In genomic region chr16:58732545-58733247, GRCh38 we compare ENCODE assay signal across 8 cellular contexts. TPM values are rescaled to one million over a fixed set of nuclear protein-coding genes. Genes with fewer than 3 reads are reported as not detected.
DNase-seq lines count a peak whose midpoint lies in the region; ATAC-seq lines count a peak whose summit lies in the region.

No MANE protein-coding gene starts in this region.

- no peaks in the 10 kb centered on the region for H3K27me3 Mint-ChIP-seq in activated T-helper 17 cell treated with anti-CD3 and anti-CD28 coated beads, Interleukin-2, amount 50 U/mL, for 72 hours
- H3K27me3 Mint-ChIP-seq in immature natural killer cell (ENCODE audit: low read depth in 3 of 3), result no peaks in the 10 kb centered on the region

- peak overlapping the region; percentile 80 for H3K27ac ChIP-seq in BLaER1
- H3K27ac ChIP-seq in stomach smooth muscle (ENCODE audit: low read length), result peak overlapping the region; percentile 74

- H3K4me3 ChIP-seq in BLaER1, result peak overlapping the region; percentile 93
- peak overlapping the region; percentile 86 to 91 for H3K4me3 ChIP-seq in stomach smooth muscle (ENCODE audit: low read length in 2 of 2)

- DNase-seq in immature natural killer cell, result no peak
- no peak for DNase-seq in T1000 (lab: John Stamatoyannopoulos, UW)
- no peak for DNase-seq in NCI-H2227 (lab: John Stamatoyannopoulos, UW; ENCODE audit: unreplicated experiment)

- peak overlapping the region; percentile 95 for H3K27ac Mint-ChIP-seq in activated T-helper 17 cell treated with anti-CD3 and anti-CD28 coated beads, Interleukin-2, amount 50 U/mL, for 72 hours
- peak overlapping the region in 5 of 6 donors; percentile 75 to 93 (median 84) for H3K27ac Mint-ChIP-seq in immature natural killer cell

- peak overlapping the region; percentile 94 for H3K4me2 ChIP-seq in BLaER1

- peaks cover 39% of the 10 kb centered on the region for H3K36me3 Mint-ChIP-seq in activated T-helper 17 cell treated with anti-CD3 and anti-CD28 coated beads, Interleukin-2, amount 50 U/mL, for 72 hours (ENCODE audit: low read depth)
- no peaks in the 10 kb centered on the region for H3K36me3 Mint-ChIP-seq in immature natural killer cell

- no peaks in the 10 kb centered on the region for H3K9me3 Mint-ChIP-seq in activated T-helper 17 cell treated with anti-CD3 and anti-CD28 coated beads, Interleukin-2, amount 50 U/mL, for 72 hours
- no peaks in the 10 kb centered on the region for H3K9me3 Mint-ChIP-seq in immature natural killer cell

- peak overlapping the region; percentile 98 for H3K4me3 Mint-ChIP-seq in activated T-helper 17 cell treated with anti-CD3 and anti-CD28 coated beads, Interleukin-2, amount 50 U/mL, for 72 hours
- peak overlapping the region; percentile 76 to 93 (median 85) for H3K4me3 Mint-ChIP-seq in immature natural killer cell

- H3K4me1 Mint-ChIP-seq in activated T-helper 17 cell treated with anti-CD3 and anti-CD28 coated beads, Interleukin-2, amount 50 U/mL, for 72 hours, result peaks cover 16% of the 10 kb centered on the region
- H3K4me1 Mint-ChIP-seq in immature natural killer cell, result peaks cover 25 to 60% of the 10 kb centered on the region in 2 donors

- H4K20me1 ChIP-seq in BLaER1, result peaks cover 46% of the 10 kb centered on the region

- peak; percentile 52 for ATAC-seq in GM18909 (IDR thresholded peaks at IDR 0.05; ENCODE audit: poor library complexity, unreplicated experiment)
- peak; percentile 47 for ATAC-seq in HG03439 (IDR thresholded peaks at IDR 0.05; ENCODE audit: unreplicated experiment)
- ATAC-seq in activated T-helper 17 cell treated with anti-CD3 and anti-CD28 coated beads, Interleukin-2, amount 50 U/mL, for 72 hours (replicated peaks), result peak; percentile 76

- H3K4me1 ChIP-seq in BLaER1 (peaks cover 51% of the 10 kb centered on the region), stomach smooth muscle (ENCODE audit: control insufficient read depth, insufficient read depth, low read length) (peaks cover 27% of the 10 kb centered on the region)

- no peaks in the 10 kb centered on the region for H3K9me3 ChIP-seq in BLaER1
- H3K9me3 ChIP-seq in stomach smooth muscle (ENCODE audit: control insufficient read depth in 2 of 2, low read length in 2 of 2), result no peaks in the 10 kb centered on the region

- peaks cover 25% of the 10 kb centered on the region for H3K36me3 ChIP-seq in BLaER1
- H3K36me3 ChIP-seq in stomach smooth muscle (ENCODE audit: control insufficient read depth in 2 of 2, insufficient read depth in 2 of 2, low read length in 2 of 2), result peaks cover 0 to 3% of the 10 kb centered on the region in 2 donors

- peak overlapping the region; percentile 90 for H3K9ac ChIP-seq in BLaER1
- H3K9ac ChIP-seq in stomach smooth muscle (ENCODE audit: low read length in 2 of 2), result peak overlapping the region; percentile 72 to 85

- H3K27me3 ChIP-seq in BLaER1 (no peaks in the 10 kb centered on the region), stomach smooth muscle (ENCODE audit: control insufficient read depth in 1 of 2, insufficient read depth in 2 of 2, low read length in 2 of 2) (no peaks in the 10 kb centered on the region)

RNA-seq across cellular contexts. Expression of gene GOT2, which starts 1.4 kb away (rescaled TPM):
- total RNA-seq in activated T-helper 17 cell treated with anti-CD3 and anti-CD28 coated beads, Interleukin-2, amount 50 U/mL, for 72 hours, result 100 to 1,000 TPM in 1 of 2 donors, 10 to 100 TPM in 1; 70.7 to 126 TPM
- polyA plus RNA-seq in immature natural killer cell, result 10 to 100 TPM; 47.1 to 87.0 (median 64.9) TPM

RNA-seq across cellular contexts. Expression of gene SLC38A7, which starts 48.1 kb away (rescaled TPM):
- total RNA-seq in activated T-helper 17 cell treated with anti-CD3 and anti-CD28 coated beads, Interleukin-2, amount 50 U/mL, for 72 hours, result 1 to 10 TPM; 4.6 to 9.0 TPM
- 1 to 10 TPM; 2.3 to 6.8 (median 4.2) TPM for polyA plus RNA-seq in immature natural killer cell
